2 cellular contexts compared by ENCODE assay signal in the genomic region with DNA sequence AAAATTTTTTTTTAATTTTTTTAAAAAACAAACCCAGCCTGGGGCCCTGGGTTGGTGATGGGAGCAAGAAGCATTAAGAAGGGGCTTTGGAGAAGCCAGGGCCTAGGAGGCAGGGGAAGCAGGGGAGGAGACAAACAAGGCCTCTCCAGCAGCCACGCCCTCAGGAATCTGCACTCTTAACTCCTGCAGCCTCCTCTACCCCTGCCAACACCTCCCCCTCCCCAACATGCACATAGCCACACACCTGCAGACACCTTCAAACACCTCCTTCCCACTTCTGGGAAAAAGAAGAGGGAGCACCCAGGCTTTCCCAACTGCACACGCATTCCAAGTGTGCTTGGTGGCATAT.
TF ChIP-seq lines count a peak whose summit lies in the region.

No MANE protein-coding gene starts in this region.

TF ChIP-seq in GM23338, 12 proteins besides CTCF, POLR2A, EP300 and RAD21 (continued from another document):
- TF ChIP-seq, protein P1, sequence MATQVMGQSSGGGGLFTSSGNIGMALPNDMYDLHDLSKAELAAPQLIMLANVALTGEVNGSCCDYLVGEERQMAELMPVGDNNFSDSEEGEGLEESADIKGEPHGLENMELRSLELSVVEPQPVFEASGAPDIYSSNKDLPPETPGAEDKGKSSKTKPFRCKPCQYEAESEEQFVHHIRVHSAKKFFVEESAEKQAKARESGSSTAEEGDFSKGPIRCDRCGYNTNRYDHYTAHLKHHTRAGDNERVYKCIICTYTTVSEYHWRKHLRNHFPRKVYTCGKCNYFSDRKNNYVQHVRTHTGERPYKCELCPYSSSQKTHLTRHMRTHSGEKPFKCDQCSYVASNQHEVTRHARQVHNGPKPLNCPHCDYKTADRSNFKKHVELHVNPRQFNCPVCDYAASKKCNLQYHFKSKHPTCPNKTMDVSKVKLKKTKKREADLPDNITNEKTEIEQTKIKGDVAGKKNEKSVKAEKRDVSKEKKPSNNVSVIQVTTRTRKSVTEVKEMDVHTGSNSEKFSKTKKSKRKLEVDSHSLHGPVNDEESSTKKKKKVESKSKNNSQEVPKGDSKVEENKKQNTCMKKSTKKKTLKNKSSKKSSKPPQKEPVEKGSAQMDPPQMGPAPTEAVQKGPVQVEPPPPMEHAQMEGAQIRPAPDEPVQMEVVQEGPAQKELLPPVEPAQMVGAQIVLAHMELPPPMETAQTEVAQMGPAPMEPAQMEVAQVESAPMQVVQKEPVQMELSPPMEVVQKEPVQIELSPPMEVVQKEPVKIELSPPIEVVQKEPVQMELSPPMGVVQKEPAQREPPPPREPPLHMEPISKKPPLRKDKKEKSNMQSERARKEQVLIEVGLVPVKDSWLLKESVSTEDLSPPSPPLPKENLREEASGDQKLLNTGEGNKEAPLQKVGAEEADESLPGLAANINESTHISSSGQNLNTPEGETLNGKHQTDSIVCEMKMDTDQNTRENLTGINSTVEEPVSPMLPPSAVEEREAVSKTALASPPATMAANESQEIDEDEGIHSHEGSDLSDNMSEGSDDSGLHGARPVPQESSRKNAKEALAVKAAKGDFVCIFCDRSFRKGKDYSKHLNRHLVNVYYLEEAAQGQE (IDR thresholded peaks at IDR 0.05; ENCODE audit: unreplicated experiment): no peak
- TF ChIP-seq NANOG (IDR thresholded peaks at IDR 0.05; ENCODE audit: borderline replicate concordance): no peak

TF ChIP-seq in WTC11, 78 proteins besides CTCF, POLR2A, EP300 and RAD21 (continued from another document):
- TF ChIP-seq ZNF219 (CRISPR knock-in tag; IDR thresholded peaks at IDR 0.05; ENCODE audit: borderline replicate concordance) (no peak), OVOL2 (CRISPR knock-in tag; IDR thresholded peaks at IDR 0.05; ENCODE audit: borderline replicate concordance) (no peak), GABPB1 (CRISPR knock-in tag; IDR thresholded peaks at IDR 0.05) (no peak)
